1 cellular context compared by ENCODE assay signal in genomic region chr16:51095890-51096626, GRCh38.
TF ChIP-seq lines count a peak whose summit lies in the region.

No MANE protein-coding gene starts in this region.

TF ChIP-seq in GM23338, 12 proteins besides CTCF, POLR2A, EP300 and RAD21 (continued from another document):
- TF ChIP-seq, protein P1, sequence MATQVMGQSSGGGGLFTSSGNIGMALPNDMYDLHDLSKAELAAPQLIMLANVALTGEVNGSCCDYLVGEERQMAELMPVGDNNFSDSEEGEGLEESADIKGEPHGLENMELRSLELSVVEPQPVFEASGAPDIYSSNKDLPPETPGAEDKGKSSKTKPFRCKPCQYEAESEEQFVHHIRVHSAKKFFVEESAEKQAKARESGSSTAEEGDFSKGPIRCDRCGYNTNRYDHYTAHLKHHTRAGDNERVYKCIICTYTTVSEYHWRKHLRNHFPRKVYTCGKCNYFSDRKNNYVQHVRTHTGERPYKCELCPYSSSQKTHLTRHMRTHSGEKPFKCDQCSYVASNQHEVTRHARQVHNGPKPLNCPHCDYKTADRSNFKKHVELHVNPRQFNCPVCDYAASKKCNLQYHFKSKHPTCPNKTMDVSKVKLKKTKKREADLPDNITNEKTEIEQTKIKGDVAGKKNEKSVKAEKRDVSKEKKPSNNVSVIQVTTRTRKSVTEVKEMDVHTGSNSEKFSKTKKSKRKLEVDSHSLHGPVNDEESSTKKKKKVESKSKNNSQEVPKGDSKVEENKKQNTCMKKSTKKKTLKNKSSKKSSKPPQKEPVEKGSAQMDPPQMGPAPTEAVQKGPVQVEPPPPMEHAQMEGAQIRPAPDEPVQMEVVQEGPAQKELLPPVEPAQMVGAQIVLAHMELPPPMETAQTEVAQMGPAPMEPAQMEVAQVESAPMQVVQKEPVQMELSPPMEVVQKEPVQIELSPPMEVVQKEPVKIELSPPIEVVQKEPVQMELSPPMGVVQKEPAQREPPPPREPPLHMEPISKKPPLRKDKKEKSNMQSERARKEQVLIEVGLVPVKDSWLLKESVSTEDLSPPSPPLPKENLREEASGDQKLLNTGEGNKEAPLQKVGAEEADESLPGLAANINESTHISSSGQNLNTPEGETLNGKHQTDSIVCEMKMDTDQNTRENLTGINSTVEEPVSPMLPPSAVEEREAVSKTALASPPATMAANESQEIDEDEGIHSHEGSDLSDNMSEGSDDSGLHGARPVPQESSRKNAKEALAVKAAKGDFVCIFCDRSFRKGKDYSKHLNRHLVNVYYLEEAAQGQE (IDR thresholded peaks at IDR 0.05; ENCODE audit: unreplicated experiment), result no peak
- TF ChIP-seq JUNB (IDR thresholded peaks at IDR 0.05; ENCODE audit: unreplicated experiment) (no peak), ETS1 (IDR thresholded peaks at IDR 0.05) (no peak), CREB1 (CRISPR knock-in tag; IDR thresholded peaks at IDR 0.05; ENCODE audit: low read depth) (no peak)
- TF ChIP-seq, protein P2, sequence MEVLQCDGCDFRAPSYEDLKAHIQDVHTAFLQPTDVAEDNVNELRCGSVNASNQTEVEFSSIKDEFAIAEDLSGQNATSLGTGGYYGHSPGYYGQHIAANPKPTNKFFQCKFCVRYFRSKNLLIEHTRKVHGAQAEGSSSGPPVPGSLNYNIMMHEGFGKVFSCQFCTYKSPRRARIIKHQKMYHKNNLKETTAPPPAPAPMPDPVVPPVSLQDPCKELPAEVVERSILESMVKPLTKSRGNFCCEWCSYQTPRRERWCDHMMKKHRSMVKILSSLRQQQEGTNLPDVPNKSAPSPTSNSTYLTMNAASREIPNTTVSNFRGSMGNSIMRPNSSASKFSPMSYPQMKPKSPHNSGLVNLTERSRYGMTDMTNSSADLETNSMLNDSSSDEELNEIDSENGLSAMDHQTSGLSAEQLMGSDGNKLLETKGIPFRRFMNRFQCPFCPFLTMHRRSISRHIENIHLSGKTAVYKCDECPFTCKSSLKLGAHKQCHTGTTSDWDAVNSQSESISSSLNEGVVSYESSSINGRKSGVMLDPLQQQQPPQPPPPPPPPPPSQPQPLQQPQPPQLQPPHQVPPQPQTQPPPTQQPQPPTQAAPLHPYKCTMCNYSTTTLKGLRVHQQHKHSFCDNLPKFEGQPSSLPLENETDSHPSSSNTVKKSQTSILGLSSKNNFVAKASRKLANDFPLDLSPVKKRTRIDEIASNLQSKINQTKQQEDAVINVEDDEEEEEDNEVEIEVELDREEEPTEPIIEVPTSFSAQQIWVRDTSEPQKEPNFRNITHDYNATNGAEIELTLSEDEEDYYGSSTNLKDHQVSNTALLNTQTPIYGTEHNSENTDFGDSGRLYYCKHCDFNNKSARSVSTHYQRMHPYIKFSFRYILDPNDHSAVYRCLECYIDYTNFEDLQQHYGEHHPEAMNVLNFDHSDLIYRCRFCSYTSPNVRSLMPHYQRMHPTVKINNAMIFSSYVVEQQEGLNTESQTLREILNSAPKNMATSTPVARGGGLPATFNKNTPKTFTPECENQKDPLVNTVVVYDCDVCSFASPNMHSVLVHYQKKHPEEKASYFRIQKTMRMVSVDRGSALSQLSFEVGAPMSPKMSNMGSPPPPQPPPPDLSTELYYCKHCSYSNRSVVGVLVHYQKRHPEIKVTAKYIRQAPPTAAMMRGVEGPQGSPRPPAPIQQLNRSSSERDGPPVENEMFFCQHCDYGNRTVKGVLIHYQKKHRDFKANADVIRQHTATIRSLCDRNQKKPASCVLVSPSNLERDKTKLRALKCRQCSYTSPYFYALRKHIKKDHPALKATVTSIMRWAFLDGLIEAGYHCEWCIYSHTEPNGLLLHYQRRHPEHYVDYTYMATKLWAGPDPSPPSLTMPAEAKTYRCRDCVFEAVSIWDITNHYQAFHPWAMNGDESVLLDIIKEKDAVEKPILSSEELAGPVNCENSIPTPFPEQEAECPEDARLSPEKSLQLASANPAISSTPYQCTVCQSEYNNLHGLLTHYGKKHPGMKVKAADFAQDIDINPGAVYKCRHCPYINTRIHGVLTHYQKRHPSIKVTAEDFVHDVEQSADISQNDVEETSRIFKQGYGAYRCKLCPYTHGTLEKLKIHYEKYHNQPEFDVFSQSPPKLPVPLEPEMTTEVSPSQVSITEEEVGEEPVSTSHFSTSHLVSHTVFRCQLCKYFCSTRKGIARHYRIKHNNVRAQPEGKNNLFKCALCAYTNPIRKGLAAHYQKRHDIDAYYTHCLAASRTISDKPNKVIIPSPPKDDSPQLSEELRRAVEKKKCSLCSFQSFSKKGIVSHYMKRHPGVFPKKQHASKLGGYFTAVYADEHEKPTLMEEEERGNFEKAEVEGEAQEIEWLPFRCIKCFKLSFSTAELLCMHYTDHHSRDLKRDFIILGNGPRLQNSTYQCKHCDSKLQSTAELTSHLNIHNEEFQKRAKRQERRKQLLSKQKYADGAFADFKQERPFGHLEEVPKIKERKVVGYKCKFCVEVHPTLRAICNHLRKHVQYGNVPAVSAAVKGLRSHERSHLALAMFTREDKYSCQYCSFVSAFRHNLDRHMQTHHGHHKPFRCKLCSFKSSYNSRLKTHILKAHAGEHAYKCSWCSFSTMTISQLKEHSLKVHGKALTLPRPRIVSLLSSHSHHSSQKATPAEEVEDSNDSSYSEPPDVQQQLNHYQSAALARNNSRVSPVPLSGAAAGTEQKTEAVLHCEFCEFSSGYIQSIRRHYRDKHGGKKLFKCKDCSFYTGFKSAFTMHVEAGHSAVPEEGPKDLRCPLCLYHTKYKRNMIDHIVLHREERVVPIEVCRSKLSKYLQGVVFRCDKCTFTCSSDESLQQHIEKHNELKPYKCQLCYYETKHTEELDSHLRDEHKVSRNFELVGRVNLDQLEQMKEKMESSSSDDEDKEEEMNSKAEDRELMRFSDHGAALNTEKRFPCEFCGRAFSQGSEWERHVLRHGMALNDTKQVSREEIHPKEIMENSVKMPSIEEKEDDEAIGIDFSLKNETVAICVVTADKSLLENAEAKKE (CRISPR knock-in tag; IDR thresholded peaks at IDR 0.05), result no peak
